Comparison of ENCODE assay signal across 8 cellular contexts in the genomic region with DNA sequence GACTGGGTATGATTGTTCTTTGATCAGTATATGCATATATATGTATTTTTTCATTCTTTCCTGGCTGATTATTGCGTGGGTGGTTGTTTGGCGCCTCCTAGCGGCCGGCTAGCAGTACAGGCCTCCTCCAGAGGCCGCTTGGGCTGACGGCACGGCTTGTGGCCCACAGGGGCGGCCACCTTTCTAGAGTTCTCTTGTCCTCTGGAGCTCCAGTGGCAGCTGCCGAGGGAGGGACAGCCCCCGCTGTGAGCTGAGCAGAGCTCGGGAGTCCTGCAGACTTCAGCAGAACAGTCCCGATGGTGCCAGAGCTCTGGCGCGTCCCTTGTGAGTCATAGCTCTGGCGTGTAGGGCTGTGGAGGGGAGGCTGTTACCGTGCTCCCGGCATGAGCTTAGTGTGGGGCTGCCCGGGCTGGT. TPM values are rescaled to one million over a fixed set of nuclear protein-coding genes. Genes with fewer than 3 reads are reported as not detected.
DNase-seq lines count a peak whose midpoint lies in the region; ATAC-seq, FAIRE-seq and TF ChIP-seq lines count a peak whose summit lies in the region.

No MANE protein-coding gene starts in this region.

- H3K9me3 ChIP-seq in fibroblast of lung (ENCODE audit: control insufficient read depth, insufficient read depth, low read depth, low read length) (no peaks in the 10 kb centered on the region), pancreas (no peaks in the 10 kb centered on the region), tibial nerve (peaks cover 0 to 29% (median 0%) of the 10 kb centered on the region in 4 donors)

- DNase-seq in D341Med (ENCODE audit: low spot score) (peak; percentile 86), NCI-H2029 treated with DMSO at 0.1 percent for 48 hours (lab: John Stamatoyannopoulos, UW) (peak; percentile 15), fibroblast of lung (ENCODE audit: low read depth in 2 of 2) (peak; percentile 24 to 48), pancreas (peak; percentile 42 to 83 (median 74)), tibial nerve (ENCODE audit: low spot score in 2 of 2) (no peak), Kasumi-1 (lab: John Stamatoyannopoulos, UW) (no peak)
- peak; percentile 68 for DNase-seq in activated CD8-positive, alpha-beta memory T cell treated with anti-CD3 and anti-CD28 coated beads, Interleukin-2, amount 50 U/mL, for 4 hours

- intact Hi-C loops in pancreas (cut with DNase I), result loop anchor here in 2 of 3 donors (5.0 to 10.0 kb wide), 3 partner anchors 212 to 281 kb away; no protein-coding TSS in a partner anchor

- H3K79me2 ChIP-seq in fibroblast of lung (ENCODE audit: control insufficient read depth, insufficient read depth, low read length), result no peaks in the 10 kb centered on the region

- no peaks in the 10 kb centered on the region for H3K36me3 ChIP-seq in fibroblast of lung (ENCODE audit: control insufficient read depth, insufficient read depth, low read length)
- no peaks in the 10 kb centered on the region for H3K36me3 ChIP-seq in pancreas
- H3K36me3 ChIP-seq in tibial nerve, result no peaks in the 10 kb centered on the region

- no peak overlapping the region for H3K9ac ChIP-seq in fibroblast of lung (ENCODE audit: insufficient read depth, low read length)

- H3K4me2 ChIP-seq in fibroblast of lung (ENCODE audit: extremely low read depth, insufficient read depth, low read length), result no peak overlapping the region

- FAIRE-seq in pancreas (lab: Jason Lieb, UNC), result no peak

- TF ChIP-seq POLR2A in tibial nerve (IDR thresholded peaks at IDR 0.05), result no peak

- no peak overlapping the region for H2AFZ ChIP-seq in fibroblast of lung (ENCODE audit: low read length)

- WGBS in pancreas, 2 donors, result 56 to 59% methylated on average over 18 of the region's 18 CpGs
- WGBS in tibial nerve, 2 donors, result 60 to 73% methylated on average over 14 to 18 of the region's 18 CpGs

- no peaks in the 10 kb centered on the region for H4K20me1 ChIP-seq in fibroblast of lung (ENCODE audit: control insufficient read depth, extremely low read depth, insufficient read depth, low read length)

- ATAC-seq in pancreas (peak; percentile 83 to 94 (median 90)), GM19397 (IDR thresholded peaks at IDR 0.05; ENCODE audit: unreplicated experiment) (no peak)

- H3K27ac ChIP-seq in fibroblast of lung (ENCODE audit: insufficient read depth, low read length) (no peak overlapping the region), pancreas (peak overlapping the region in 1 of 4 donors; percentile 23), tibial nerve (no peak overlapping the region)

- no peak for TF ChIP-seq EP300 in tibial nerve (IDR thresholded peaks at IDR 0.05)

- H3K27me3 ChIP-seq in fibroblast of lung (ENCODE audit: control insufficient read depth, insufficient read depth, low read length) (no peaks in the 10 kb centered on the region), pancreas (no peaks in the 10 kb centered on the region), tibial nerve (no peaks in the 10 kb centered on the region)

- TF ChIP-seq CTCF in fibroblast of lung (conservative IDR thresholded peaks at IDR 0.05 in 1 of 2, IDR thresholded peaks at IDR 0.05 in 1 of 2; ENCODE audit: low read depth in 1 of 2, low read length in 2 of 2) (peak; percentile 28 to 44), pancreas (IDR thresholded peaks at IDR 0.05) (peak; percentile 90 to 95 (median 91)), tibial nerve (IDR thresholded peaks at IDR 0.05) (peak; percentile 40 to 55 (median 53))

- H3K4me1 ChIP-seq in fibroblast of lung (ENCODE audit: control insufficient read depth, extremely low read depth, insufficient read depth, low read length) (no peaks in the 10 kb centered on the region), pancreas (no peaks in the 10 kb centered on the region), tibial nerve (no peaks in the 10 kb centered on the region)

- H3K4me3 ChIP-seq in fibroblast of lung (replicated peaks in 1 of 4; ENCODE audit: control extremely low read depth in 1 of 4, insufficient read depth in 1 of 4, low read depth in 3 of 4, low read length in 4 of 4) (no peak overlapping the region), pancreas (no peak overlapping the region), tibial nerve (no peak overlapping the region)

RNA-seq across cellular contexts. Expression of a gene that starts 22.5 kb away (rescaled TPM):
- total RNA-seq in fibroblast of lung (5.4 and 5.6 TPM in 2 replicates), pancreas (10 to 100 TPM in 3 of 6 donors, 1 to 10 TPM in 3; 7.3 to 12.6 (median 10.2) TPM), tibial nerve (10 to 100 TPM in 3 of 4 donors, 1 to 10 TPM in 1; 9.8 to 20.5 (median 17.2) TPM)
- polyA plus RNA-seq in fibroblast of lung (6.3 and 7.5 TPM in 2 replicates), pancreas (10 to 100 TPM in 1 of 2 donors, 1 to 10 TPM in 1; 6.8 to 10.0 TPM)
- polyA plus RNA-seq in fibroblast of lung (2012), result 3.2 and 4.1 TPM in 2 replicates
- 7.9 TPM in 1 of 2 replicates, not detected in the other for polyA minus RNA-seq in fibroblast of lung (ENCODE audit: low replicate concordance)

Comparison
In these comparisons a context has a peak if more than half of its experiments do, and no peak if none do; other contexts are left out.
1. DNase-seq: peak in D341Med (single experiment), NCI-H2029 treated with DMSO at 0.1 percent for 48 hours (single experiment), activated CD8-positive, alpha-beta memory T cell treated with anti-CD3 and anti-CD28 coated beads, Interleukin-2, amount 50 U/mL, for 4 hours (single experiment), fibroblast of lung (2 of 2) and pancreas (6 of 6); none in tibial nerve (0 of 2) and Kasumi-1 (0 of 2).
2. CTCF ChIP-seq: peak in every context shown above with its lines; median percentile 91 in pancreas; 53 in tibial nerve; 36 in fibroblast of lung.